1 cellular context compared by ENCODE assay signal in the genomic region with DNA sequence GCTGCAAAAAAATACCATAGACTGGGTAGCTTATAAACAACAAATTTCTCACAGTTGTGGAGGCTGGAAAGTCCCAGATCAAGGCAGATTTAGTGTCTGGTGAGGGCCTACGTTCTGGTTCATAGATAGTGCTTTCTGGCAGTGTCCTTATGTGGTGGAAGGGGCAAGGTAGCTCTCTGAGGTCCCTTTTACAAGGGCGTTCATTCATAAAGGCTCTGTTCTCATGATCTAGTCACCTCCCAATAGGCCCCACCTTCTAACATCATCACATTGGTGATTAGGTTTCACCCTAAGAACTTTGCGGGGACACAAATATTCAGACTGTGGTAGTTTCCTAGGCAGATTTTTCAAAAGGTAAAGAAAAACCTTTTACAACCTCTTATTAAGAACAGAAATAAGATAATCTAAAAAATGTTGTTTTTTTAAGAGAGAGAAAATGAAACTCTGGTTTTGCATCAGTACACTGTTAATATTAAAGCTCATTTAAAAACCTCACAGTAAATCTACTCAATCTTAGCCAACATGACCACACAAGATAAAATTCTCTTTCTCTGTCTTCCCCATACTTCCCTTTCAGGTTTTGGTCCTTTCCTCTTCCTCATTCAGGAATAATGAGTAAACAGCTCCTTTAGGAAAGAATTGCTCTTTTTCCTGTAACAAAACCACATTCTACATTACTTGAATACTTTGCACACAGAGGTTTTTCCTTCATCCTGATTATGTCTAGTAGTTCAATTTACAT.
A peak's percentile ranks its signal among the peaks of the same experiment; 100 is the strongest.
TF ChIP-seq lines count a peak whose summit lies in the region.

No MANE protein-coding gene starts in this region.

TF ChIP-seq in GM12878, 131 proteins besides CTCF, POLR2A, EP300 and RAD21 (continued from another document):
- TF ChIP-seq PML (IDR thresholded peaks at IDR 0.05; ENCODE audit: low read length): no peak
- TF ChIP-seq RELA (IDR thresholded peaks at IDR 0.05; ENCODE audit: borderline replicate concordance, partially characterized antibody): peak; percentile 65
- peak; percentile 63; the same call in 1 of the 2 replicates for TF ChIP-seq DPF2 (IDR thresholded peaks at IDR 0.05)
- TF ChIP-seq HDGF (IDR thresholded peaks at IDR 0.05): no peak
- TF ChIP-seq, protein P1, sequence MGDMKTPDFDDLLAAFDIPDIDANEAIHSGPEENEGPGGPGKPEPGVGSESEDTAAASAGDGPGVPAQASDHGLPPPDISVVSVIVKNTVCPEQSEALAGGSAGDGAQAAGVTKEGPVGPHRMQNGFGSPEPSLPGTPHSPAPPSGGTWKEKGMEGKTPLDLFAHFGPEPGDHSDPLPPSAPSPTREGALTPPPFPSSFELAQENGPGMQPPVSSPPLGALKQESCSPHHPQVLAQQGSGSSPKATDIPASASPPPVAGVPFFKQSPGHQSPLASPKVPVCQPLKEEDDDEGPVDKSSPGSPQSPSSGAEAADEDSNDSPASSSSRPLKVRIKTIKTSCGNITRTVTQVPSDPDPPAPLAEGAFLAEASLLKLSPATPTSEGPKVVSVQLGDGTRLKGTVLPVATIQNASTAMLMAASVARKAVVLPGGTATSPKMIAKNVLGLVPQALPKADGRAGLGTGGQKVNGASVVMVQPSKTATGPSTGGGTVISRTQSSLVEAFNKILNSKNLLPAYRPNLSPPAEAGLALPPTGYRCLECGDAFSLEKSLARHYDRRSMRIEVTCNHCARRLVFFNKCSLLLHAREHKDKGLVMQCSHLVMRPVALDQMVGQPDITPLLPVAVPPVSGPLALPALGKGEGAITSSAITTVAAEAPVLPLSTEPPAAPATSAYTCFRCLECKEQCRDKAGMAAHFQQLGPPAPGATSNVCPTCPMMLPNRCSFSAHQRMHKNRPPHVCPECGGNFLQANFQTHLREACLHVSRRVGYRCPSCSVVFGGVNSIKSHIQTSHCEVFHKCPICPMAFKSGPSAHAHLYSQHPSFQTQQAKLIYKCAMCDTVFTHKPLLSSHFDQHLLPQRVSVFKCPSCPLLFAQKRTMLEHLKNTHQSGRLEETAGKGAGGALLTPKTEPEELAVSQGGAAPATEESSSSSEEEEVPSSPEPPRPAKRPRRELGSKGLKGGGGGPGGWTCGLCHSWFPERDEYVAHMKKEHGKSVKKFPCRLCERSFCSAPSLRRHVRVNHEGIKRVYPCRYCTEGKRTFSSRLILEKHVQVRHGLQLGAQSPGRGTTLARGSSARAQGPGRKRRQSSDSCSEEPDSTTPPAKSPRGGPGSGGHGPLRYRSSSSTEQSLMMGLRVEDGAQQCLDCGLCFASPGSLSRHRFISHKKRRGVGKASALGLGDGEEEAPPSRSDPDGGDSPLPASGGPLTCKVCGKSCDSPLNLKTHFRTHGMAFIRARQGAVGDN (IDR thresholded peaks at IDR 0.05): 0 out of 2 replicates have a peak, but pooled peaks have one; percentile 48
- TF ChIP-seq SPI1 (IDR thresholded peaks at IDR 0.05; ENCODE audit: borderline replicate concordance, insufficient read depth, low read depth, low read length): peak; percentile 10; the same call in 1 of the 2 replicates
- TF ChIP-seq FOS (IDR thresholded peaks at IDR 0.05; ENCODE audit: borderline replicate concordance, extremely low read depth, insufficient read length): no peak
- no peak for TF ChIP-seq MYB (IDR thresholded peaks at IDR 0.05; ENCODE audit: borderline replicate concordance, low read depth, low read length)
- TF ChIP-seq POLR2AphosphoS5 (IDR thresholded peaks at IDR 0.05; ENCODE audit: low read length): peak; percentile 54; the same call in 1 of the 2 replicates
- TF ChIP-seq EED (IDR thresholded peaks at IDR 0.05; ENCODE audit: low read depth): no peak
- TF ChIP-seq YY1 (IDR thresholded peaks at IDR 0.05; ENCODE audit: low read depth, low read length): 0 out of 2 replicates have a peak, but pooled peaks have one; percentile 16
- TF ChIP-seq, protein P2, sequence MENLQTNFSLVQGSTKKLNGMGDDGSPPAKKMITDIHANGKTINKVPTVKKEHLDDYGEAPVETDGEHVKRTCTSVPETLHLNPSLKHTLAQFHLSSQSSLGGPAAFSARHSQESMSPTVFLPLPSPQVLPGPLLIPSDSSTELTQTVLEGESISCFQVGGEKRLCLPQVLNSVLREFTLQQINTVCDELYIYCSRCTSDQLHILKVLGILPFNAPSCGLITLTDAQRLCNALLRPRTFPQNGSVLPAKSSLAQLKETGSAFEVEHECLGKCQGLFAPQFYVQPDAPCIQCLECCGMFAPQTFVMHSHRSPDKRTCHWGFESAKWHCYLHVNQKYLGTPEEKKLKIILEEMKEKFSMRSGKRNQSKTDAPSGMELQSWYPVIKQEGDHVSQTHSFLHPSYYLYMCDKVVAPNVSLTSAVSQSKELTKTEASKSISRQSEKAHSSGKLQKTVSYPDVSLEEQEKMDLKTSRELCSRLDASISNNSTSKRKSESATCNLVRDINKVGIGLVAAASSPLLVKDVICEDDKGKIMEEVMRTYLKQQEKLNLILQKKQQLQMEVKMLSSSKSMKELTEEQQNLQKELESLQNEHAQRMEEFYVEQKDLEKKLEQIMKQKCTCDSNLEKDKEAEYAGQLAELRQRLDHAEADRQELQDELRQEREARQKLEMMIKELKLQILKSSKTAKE (IDR thresholded peaks at IDR 0.05; ENCODE audit: low read depth, poor library complexity, severe bottlenecking): peak; percentile 68
